19 cellular contexts compared by ENCODE assay signal in genomic region chr1:20654104-20654690, GRCh38. TPM values are rescaled to one million over a fixed set of nuclear protein-coding genes. Genes with fewer than 3 reads are reported as not detected.
DNase-seq lines count a peak whose midpoint lies in the region; ATAC-seq, FAIRE-seq and TF ChIP-seq lines count a peak whose summit lies in the region.
"Had no signal": no experiment of that assay in that cellular context is flagged by ENCODE, and none has a peak within 500 bp of the region (broad histone marks: within the 10 kb centered on the region; RNA-seq: fewer than 3 reads in every experiment).

No MANE protein-coding gene starts in this region.

- no peaks in the 10 kb centered on the region for H3K27me3 Mint-ChIP-seq in T-helper 17 cell

- intact Hi-C loops in ascending aorta (cut with DNase I), result no loop called here

- no peak for TF ChIP-seq EP300 in H1 (IDR thresholded peaks at IDR 0.05; ENCODE audit: borderline replicate concordance in 1 of 2, low read depth in 2 of 2, low read length in 2 of 2)

- H3K4me1 Mint-ChIP-seq in T-helper 17 cell, result peaks cover 11% of the 10 kb centered on the region
- H3K4me1 Mint-ChIP-seq in stimulated activated effector memory CD8-positive, alpha-beta T cell treated with anti-CD3 and anti-CD28 coated beads, Interleukin-12 subunit alpha, Interleukin-12 subunit beta, amount 100 ng/mL, for 72 hours, result peaks cover 19% of the 10 kb centered on the region

- no peak overlapping the region for H4K5ac ChIP-seq in H1 (ENCODE audit: insufficient read length, low read depth, low read length)

- ATAC-seq in T-helper 17 cell, result no peak
- ATAC-seq in stimulated activated effector memory CD8-positive, alpha-beta T cell treated with anti-CD3 and anti-CD28 coated beads, Interleukin-12 subunit alpha, Interleukin-12 subunit beta, amount 100 ng/mL, for 72 hours, result no peak
- no peak for ATAC-seq in GM18498 (IDR thresholded peaks at IDR 0.05; ENCODE audit: unreplicated experiment)
- ATAC-seq: left lobe of liver had no signal

- H3K56ac ChIP-seq in H1 (replicated peaks; ENCODE audit: insufficient read length, low read depth, low read length), result no peak overlapping the region

- no peak overlapping the region for H2BK120ac ChIP-seq in H1 (replicated peaks; ENCODE audit: low read depth, low read length)

- peaks cover 6 to 31% of the 10 kb centered on the region in 2 experiments for H4K20me1 ChIP-seq in H1 (replicated peaks in 1 of 2; ENCODE audit: control insufficient read depth in 1 of 2, insufficient read depth in 2 of 2, low read length in 2 of 2)

- TF ChIP-seq RAD21 in H1 (IDR thresholded peaks at IDR 0.05 in 1 of 2, conservative IDR thresholded peaks at IDR 0.05 in 1 of 2; ENCODE audit: low read depth in 2 of 2, low read length in 2 of 2), result peak; percentile 56 to 61

- peak overlapping the region; percentile 65 for H3K27ac Mint-ChIP-seq in T-helper 17 cell
- H3K27ac Mint-ChIP-seq in stimulated activated effector memory CD8-positive, alpha-beta T cell treated with anti-CD3 and anti-CD28 coated beads, Interleukin-12 subunit alpha, Interleukin-12 subunit beta, amount 100 ng/mL, for 72 hours, result peak overlapping the region; percentile 34

- FAIRE-seq in H1 (lab: Jason Lieb, UNC), result no peak
- FAIRE-seq: GM12891 had no signal

- H3K23ac ChIP-seq in H1 (ENCODE audit: insufficient read length), result no peak overlapping the region

- H3K4me3 ChIP-seq in H1 (ENCODE audit: extremely low read depth in 1 of 4, insufficient read depth in 2 of 4, low read depth in 3 of 4, low read length in 4 of 4), result no peak overlapping the region
- H3K4me3 ChIP-seq in ascending aorta, result no peak overlapping the region
- H3K4me3 ChIP-seq: SJSA1, thyroid gland had no signal

- no peak for TF ChIP-seq POLR2A in H1 (IDR thresholded peaks at IDR 0.05; ENCODE audit: control extremely low read depth in 1 of 2, low read depth in 2 of 2, low read length in 2 of 2)

- H4K8ac ChIP-seq in H1 (ENCODE audit: extremely low read depth, insufficient read depth, low read length), result peak overlapping the region; percentile 40

- no peak overlapping the region for H3K4me2 ChIP-seq in H1 (ENCODE audit: insufficient read depth in 1 of 2, low read depth in 2 of 2, low read length in 2 of 2)

- no peak overlapping the region for H3K4ac ChIP-seq in H1 (replicated peaks; ENCODE audit: insufficient read length, low read depth, low read length)

- CTCF ChIA-PET in H1 (lab: Charles Lee; ENCODE audit: partially characterized antibody), result interaction anchor here (0.6 to 2.4 kb wide), 13 partner anchors 8 to 495 kb away, joined by 3 to 9 read pairs (median 3); no protein-coding TSS in a partner anchor

- DNase-seq in T-helper 17 cell (no peak), H1 (ENCODE audit: low read depth in 1 of 2, low spot score in 2 of 2) (no peak), iPS-NIHi11 (ENCODE audit: low spot score) (peak; percentile 50), ascending aorta (ENCODE audit: low spot score in 2 of 2) (no peak), NCI-H1694 treated with DMSO at 0.1 percent for 48 hours (lab: John Stamatoyannopoulos, UW) (no peak)
- no peak for DNase-seq in stimulated activated effector memory CD8-positive, alpha-beta T cell treated with anti-CD3 and anti-CD28 coated beads, Interleukin-12 subunit alpha, Interleukin-12 subunit beta, amount 100 ng/mL, for 72 hours (ENCODE audit: low spot score in 2 of 2)
- DNase-seq: activated CD8-positive, alpha-beta memory T cell treated with anti-CD3 and anti-CD28 coated beads, Interleukin-2, amount 50 U/mL, for 48 hours; activated naive CD4-positive, alpha-beta T cell treated with Interleukin-2 at 50 U/mL for 16 hours; cortex of kidney; GDM1; NCI-H1048; NCI-H2081 treated with DMSO at 0.1 percent for 48 hours; NCI-H524 treated with DMSO at 0.1 percent for 48 hours; thyroid gland had no signal

- POLR2A ChIA-PET in H1 (lab: Charles Lee; ENCODE audit: partially characterized antibody), result interaction anchor here (1.1 kb wide), 1 partner anchor 810 kb away, joined by 3 read pairs; no protein-coding TSS in a partner anchor

- H2AFZ ChIP-seq in H1 (ENCODE audit: low read length), result no peak overlapping the region

- H2BK5ac ChIP-seq in H1 (ENCODE audit: low read depth, low read length), result no peak overlapping the region

- H2AK5ac ChIP-seq in H1 (ENCODE audit: low read depth, low read length), result no peak overlapping the region

- no peak overlapping the region for H3K18ac ChIP-seq in H1 (ENCODE audit: extremely low read depth, low read length)

- no peak overlapping the region for H3K14ac ChIP-seq in H1 (ENCODE audit: insufficient read length)

- H2BK15ac ChIP-seq in H1 (ENCODE audit: low read length), result no peak overlapping the region

- H3K36me3 Mint-ChIP-seq in T-helper 17 cell (ENCODE audit: low read depth), result peaks cover 10% of the 10 kb centered on the region
- H3K36me3 Mint-ChIP-seq in stimulated activated effector memory CD8-positive, alpha-beta T cell treated with anti-CD3 and anti-CD28 coated beads, Interleukin-12 subunit alpha, Interleukin-12 subunit beta, amount 100 ng/mL, for 72 hours, result peaks cover 100% of the 10 kb centered on the region

- WGBS in H1 (ENCODE audit: extremely low coverage in 1 of 2, insufficient coverage in 1 of 2, insufficient read length in 1 of 2, insufficient replicate concordance in 2 of 2, low coverage in 1 of 2, low lambda C conversion rate in 2 of 2, missing lambda C conversion rate in 1 of 2), 2 experiments, result 88% methylated on average over 18 of the region's 20 CpGs; no CpG with 5 or more reads in 1 of the 2 experiments

- H3K9ac ChIP-seq in H1 (replicated peaks in 1 of 4; ENCODE audit: extremely low read depth in 1 of 4, low read depth in 3 of 4, low read length in 3 of 4), result no peak overlapping the region

- no peak overlapping the region for H3K4me3 Mint-ChIP-seq in T-helper 17 cell
- H3K4me3 Mint-ChIP-seq in stimulated activated effector memory CD8-positive, alpha-beta T cell treated with anti-CD3 and anti-CD28 coated beads, Interleukin-12 subunit alpha, Interleukin-12 subunit beta, amount 100 ng/mL, for 72 hours, result no peak overlapping the region

- no peak overlapping the region for H4K91ac ChIP-seq in H1 (replicated peaks; ENCODE audit: insufficient read length, low read length)

- no peak overlapping the region for H2BK20ac ChIP-seq in H1 (ENCODE audit: low read length)

- H2BK12ac ChIP-seq in H1 (ENCODE audit: low read depth, low read length), result no peak overlapping the region

- H3K79me2 ChIP-seq in H1 (ENCODE audit: control insufficient read depth in 1 of 2, insufficient read depth in 2 of 2, low read length in 2 of 2), result peaks cover under 1 to 29% of the 10 kb centered on the region in 2 experiments; a peak in 3 of 4 replicates

- H3K9me3 ChIP-seq in T-helper 17 cell (ENCODE audit: control insufficient read depth, low read length, poor library complexity, severe bottlenecking) (no peaks in the 10 kb centered on the region), H1 (ENCODE audit: insufficient read depth in 2 of 2, low read depth in 1 of 2, low read length in 1 of 2) (no peaks in the 10 kb centered on the region), ascending aorta (no peaks in the 10 kb centered on the region)
- H3K9me3 ChIP-seq: SJSA1, thyroid gland had no signal

- H3K36me3 ChIP-seq in H1 (ENCODE audit: control insufficient read depth in 2 of 4, insufficient read depth in 4 of 4, low read length in 3 of 4) (peaks cover 26 to 73% (median 56%) of the 10 kb centered on the region in 4 experiments), ascending aorta (peaks cover 63 to 88% of the 10 kb centered on the region in 2 donors)

- H3K27me3 ChIP-seq in H1 (replicated peaks in 1 of 4; ENCODE audit: control insufficient read depth in 3 of 4, extremely low read depth in 1 of 4, insufficient read depth in 3 of 4, low read length in 3 of 4) (no peaks in the 10 kb centered on the region), ascending aorta (no peaks in the 10 kb centered on the region)
- H3K27me3 ChIP-seq: SJSA1, thyroid gland had no signal

- no peak overlapping the region for H3K27ac ChIP-seq in H1 (ENCODE audit: low read depth, low read length)
- no peak overlapping the region for H3K27ac ChIP-seq in ascending aorta
- H3K27ac ChIP-seq: HL-60, SJSA1, thyroid gland had no signal

- peak; percentile 32 to 63 (median 56); a peak in 3 of 4 replicates for TF ChIP-seq CTCF in H1 (IDR thresholded peaks at IDR 0.05; ENCODE audit: control extremely low read depth in 1 of 3, insufficient read depth in 1 of 3, low read depth in 1 of 3, low read length in 3 of 3)
- no peak for TF ChIP-seq CTCF in ascending aorta (IDR thresholded peaks at IDR 0.05)

- H3K23me2 ChIP-seq in H1 (ENCODE audit: low read depth, low read length), result no peaks in the 10 kb centered on the region

- no peaks in the 10 kb centered on the region for H3K4me1 ChIP-seq in H1 (replicated peaks in 1 of 4; ENCODE audit: control insufficient read depth in 3 of 4, insufficient read depth in 4 of 4, low read length in 3 of 4)
- H3K4me1 ChIP-seq in ascending aorta, result no peaks in the 10 kb centered on the region
- H3K4me1 ChIP-seq: SJSA1, thyroid gland had no signal

- H3K79me1 ChIP-seq in H1 (ENCODE audit: low read depth, low read length), result peaks cover 7% of the 10 kb centered on the region

- H3K9me3 Mint-ChIP-seq in stimulated activated effector memory CD8-positive, alpha-beta T cell treated with anti-CD3 and anti-CD28 coated beads, Interleukin-12 subunit alpha, Interleukin-12 subunit beta, amount 100 ng/mL, for 72 hours, result no peaks in the 10 kb centered on the region

RNA-seq across cellular contexts. Expression of gene DDOST, which starts 7.0 kb away (rescaled TPM):
- total RNA-seq in T-helper 17 cell (100 to 1,000 TPM; 104 to 112 TPM), ascending aorta (142 TPM)
- total RNA-seq in H1 (2021; fragmentation: NEBNext Ultra II Directional; extraction: Animal tissue kit (Norgen Biotek cat#: 25700)), result 253 and 260 TPM in 2 replicates
- polyA plus RNA-seq in H1 (2011; rRNA removed), result 300 and 336 TPM in 2 replicates
- 310 TPM for polyA plus RNA-seq in H1 (2011; cell fraction: cytosol; rRNA removed)
- polyA plus RNA-seq in H1 (2011; cell fraction: nucleus; rRNA removed), result 218 TPM
- polyA plus RNA-seq in H1 (2012, experiment 1 of 2), result 199 to 273 TPM (median 262 TPM) in 4 replicates
- 359 TPM for polyA plus RNA-seq in H1 (2012, experiment 2 of 2)
- polyA plus RNA-seq in H1 (2013, experiment 1 of 2), result 314 TPM
- 341 TPM for polyA plus RNA-seq in H1 (2013, experiment 2 of 2)
- polyA minus RNA-seq in H1 (2011; rRNA and poly(A)+ RNA removed), result 272 and 301 TPM in 2 replicates
- 158 TPM for polyA minus RNA-seq in H1 (2011; cell fraction: cytosol; rRNA and poly(A)+ RNA removed)
- 100 TPM for polyA minus RNA-seq in H1 (2011; cell fraction: nucleus; rRNA and poly(A)+ RNA removed)

RNA-seq across cellular contexts. Expression of gene PINK1, which starts 20.9 kb away (rescaled TPM):
- 1 to 10 TPM; 9.6 to 9.8 TPM for total RNA-seq in T-helper 17 cell
- 19.3 and 20.5 TPM in 2 replicates for total RNA-seq in H1 (2021; fragmentation: NEBNext Ultra II Directional; extraction: Animal tissue kit (Norgen Biotek cat#: 25700))
- polyA plus RNA-seq in H1 (2011; rRNA removed), result 16.1 and 21.0 TPM in 2 replicates
- polyA plus RNA-seq in H1 (2011; cell fraction: cytosol; rRNA removed), result 24.1 TPM
- polyA plus RNA-seq in H1 (2011; cell fraction: nucleus; rRNA removed), result 18.1 TPM
- 13.9 to 22.3 TPM (median 20.0 TPM) in 4 replicates for polyA plus RNA-seq in H1 (2012, experiment 1 of 2)
- polyA plus RNA-seq in H1 (2012, experiment 2 of 2), result 14.5 TPM
- 12.1 TPM for polyA plus RNA-seq in H1 (2013, experiment 1 of 2)
- polyA plus RNA-seq in H1 (2013, experiment 2 of 2), result 12.0 TPM
- polyA minus RNA-seq in H1 (2011; rRNA and poly(A)+ RNA removed), result 8.6 and 13.2 TPM in 2 replicates
- 7.8 TPM for polyA minus RNA-seq in H1 (2011; cell fraction: cytosol; rRNA and poly(A)+ RNA removed)
- polyA minus RNA-seq in H1 (2011; cell fraction: nucleus; rRNA and poly(A)+ RNA removed), result 5.9 TPM
- total RNA-seq in ascending aorta, result 113 TPM

Comparison
In these comparisons a context has a peak if more than half of its experiments do, and no peak if none do; other contexts are left out.
1. CTCF ChIP-seq: peak in H1 (3 of 3); none in ascending aorta (0 of 3).